7 cellular contexts compared by ENCODE assay signal in the genomic region with DNA sequence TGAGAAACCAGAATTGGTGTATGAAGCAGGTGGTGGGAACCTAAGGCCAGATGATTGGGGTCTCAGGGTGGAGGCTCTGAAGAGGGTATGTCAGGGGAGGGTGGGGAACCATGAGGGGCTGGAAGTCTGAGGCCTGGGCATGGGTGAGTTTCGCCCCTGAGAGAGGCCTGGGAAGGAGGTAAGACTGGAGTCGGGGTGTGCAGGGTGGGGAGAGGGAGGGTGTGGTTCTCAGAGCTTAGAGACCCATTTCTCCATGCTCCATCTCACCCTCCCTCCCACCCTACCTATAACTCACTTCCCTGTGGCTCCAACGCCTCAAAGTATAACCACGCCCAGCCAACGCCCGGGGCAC. TPM values are rescaled to one million over a fixed set of nuclear protein-coding genes. Genes with fewer than 3 reads are reported as not detected.
DNase-seq lines count a peak whose midpoint lies in the region; ATAC-seq and TF ChIP-seq lines count a peak whose summit lies in the region.
"Had no signal": no experiment of that assay in that cellular context is flagged by ENCODE, and none has a peak within 500 bp of the region (broad histone marks: within the 10 kb centered on the region; RNA-seq: fewer than 3 reads in every experiment).

No MANE protein-coding gene starts in this region.

- H3K36me3 Mint-ChIP-seq in WTC11, result no peaks in the 10 kb centered on the region
- H3K36me3 Mint-ChIP-seq in nephron (ENCODE audit: low read depth), result no peaks in the 10 kb centered on the region

- no peak overlapping the region; the same call in 1 of the 2 replicates for H2AFZ ChIP-seq in DND-41 (ENCODE audit: low read depth, low read length)

- peaks cover 12% of the 10 kb centered on the region for H3K4me1 Mint-ChIP-seq in WTC11
- H3K4me1 Mint-ChIP-seq in nephron, result peaks cover 5% of the 10 kb centered on the region

- H4K20me1 ChIP-seq in DND-41 (ENCODE audit: insufficient read depth, low read length), result peaks cover 13% of the 10 kb centered on the region; the same call in 1 of the 2 replicates

- no peaks in the 10 kb centered on the region for H3K9me3 Mint-ChIP-seq in WTC11
- no peaks in the 10 kb centered on the region for H3K9me3 Mint-ChIP-seq in nephron

- peaks cover 26% of the 10 kb centered on the region for H3K27me3 Mint-ChIP-seq in WTC11 (ENCODE audit: low read depth)
- H3K27me3 Mint-ChIP-seq in nephron (ENCODE audit: low read depth), result peaks cover 15% of the 10 kb centered on the region

- TF ChIP-seq CTCF in DND-41 (IDR thresholded peaks at IDR 0.05; ENCODE audit: borderline replicate concordance, extremely low read depth, low read length, poor library complexity, severe bottlenecking) (no peak), WTC11 (IDR thresholded peaks at IDR 0.05) (no peak), nephron (IDR thresholded peaks at IDR 0.05; ENCODE audit: unreplicated experiment in 3 of 3) (no peak)

- peaks cover 3% of the 10 kb centered on the region; the same call in 1 of the 2 replicates for H3K36me3 ChIP-seq in DND-41 (ENCODE audit: insufficient read depth, low read length)

- DNase-seq in DND-41 (no peak), WTC11 (ENCODE audit: low spot score) (no peak), NCI-H2107 (lab: John Stamatoyannopoulos, UW) (no peak), NCI-H1048 (lab: John Stamatoyannopoulos, UW) (no peak), NCI-H1417 (lab: John Stamatoyannopoulos, UW) (no peak)

- peaks cover 28% of the 10 kb centered on the region for H3K4me1 ChIP-seq in DND-41 (ENCODE audit: insufficient read depth, low read length)

- no peaks in the 10 kb centered on the region for H3K9me3 ChIP-seq in DND-41 (ENCODE audit: insufficient read depth, low read length, severe bottlenecking)

- ATAC-seq in DND-41 (ENCODE audit: insufficient read depth, low read depth), result no peak
- no peak for ATAC-seq in WTC11

- peaks cover 39% of the 10 kb centered on the region for H3K79me2 ChIP-seq in DND-41 (ENCODE audit: insufficient read depth, low read length)

- peak overlapping the region in 1 of 2 experiments; percentile 87; a peak in 2 of 4 replicates for H3K4me3 ChIP-seq in DND-41 (ENCODE audit: low read depth in 1 of 2, low read length in 2 of 2)

- H3K4me3 Mint-ChIP-seq in WTC11 (peak overlapping the region; percentile 79; the same call in 1 of the 2 replicates), nephron (peak overlapping the region; percentile 86 to 90 (median 90))

- no peak overlapping the region for H3K27ac Mint-ChIP-seq in WTC11
- H3K27ac Mint-ChIP-seq in nephron, result no peak overlapping the region

- CTCF ChIA-PET in WTC11 (lab: Charles Lee), result interaction anchor here (1.2 kb wide), 1 partner anchor 42 kb away, joined by 4 read pairs; no protein-coding TSS in a partner anchor

- H3K4me2 ChIP-seq in DND-41 (ENCODE audit: insufficient read depth, low read length), result peak overlapping the region; percentile 70

- no peak overlapping the region for H3K27ac ChIP-seq in DND-41 (ENCODE audit: low read length)

- no peaks in the 10 kb centered on the region for H3K27me3 ChIP-seq in DND-41 (ENCODE audit: insufficient read depth, low read length, poor library complexity)

- POLR2A ChIA-PET in WTC11 (lab: Charles Lee), result interaction anchor here (1.1 kb wide), 1 partner anchor 42 kb away, joined by 3 read pairs; no protein-coding TSS in a partner anchor

- no peak overlapping the region for H3K9ac ChIP-seq in DND-41 (ENCODE audit: low read depth, low read length)

TF ChIP-seq in WTC11, 78 proteins besides CTCF, POLR2A, EP300 and RAD21:
- TF ChIP-seq, protein P1, sequence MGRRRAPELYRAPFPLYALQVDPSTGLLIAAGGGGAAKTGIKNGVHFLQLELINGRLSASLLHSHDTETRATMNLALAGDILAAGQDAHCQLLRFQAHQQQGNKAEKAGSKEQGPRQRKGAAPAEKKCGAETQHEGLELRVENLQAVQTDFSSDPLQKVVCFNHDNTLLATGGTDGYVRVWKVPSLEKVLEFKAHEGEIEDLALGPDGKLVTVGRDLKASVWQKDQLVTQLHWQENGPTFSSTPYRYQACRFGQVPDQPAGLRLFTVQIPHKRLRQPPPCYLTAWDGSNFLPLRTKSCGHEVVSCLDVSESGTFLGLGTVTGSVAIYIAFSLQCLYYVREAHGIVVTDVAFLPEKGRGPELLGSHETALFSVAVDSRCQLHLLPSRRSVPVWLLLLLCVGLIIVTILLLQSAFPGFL (CRISPR knock-in tag; IDR thresholded peaks at IDR 0.05; ENCODE audit: borderline replicate concordance), result no peak
- TF ChIP-seq, protein P2, sequence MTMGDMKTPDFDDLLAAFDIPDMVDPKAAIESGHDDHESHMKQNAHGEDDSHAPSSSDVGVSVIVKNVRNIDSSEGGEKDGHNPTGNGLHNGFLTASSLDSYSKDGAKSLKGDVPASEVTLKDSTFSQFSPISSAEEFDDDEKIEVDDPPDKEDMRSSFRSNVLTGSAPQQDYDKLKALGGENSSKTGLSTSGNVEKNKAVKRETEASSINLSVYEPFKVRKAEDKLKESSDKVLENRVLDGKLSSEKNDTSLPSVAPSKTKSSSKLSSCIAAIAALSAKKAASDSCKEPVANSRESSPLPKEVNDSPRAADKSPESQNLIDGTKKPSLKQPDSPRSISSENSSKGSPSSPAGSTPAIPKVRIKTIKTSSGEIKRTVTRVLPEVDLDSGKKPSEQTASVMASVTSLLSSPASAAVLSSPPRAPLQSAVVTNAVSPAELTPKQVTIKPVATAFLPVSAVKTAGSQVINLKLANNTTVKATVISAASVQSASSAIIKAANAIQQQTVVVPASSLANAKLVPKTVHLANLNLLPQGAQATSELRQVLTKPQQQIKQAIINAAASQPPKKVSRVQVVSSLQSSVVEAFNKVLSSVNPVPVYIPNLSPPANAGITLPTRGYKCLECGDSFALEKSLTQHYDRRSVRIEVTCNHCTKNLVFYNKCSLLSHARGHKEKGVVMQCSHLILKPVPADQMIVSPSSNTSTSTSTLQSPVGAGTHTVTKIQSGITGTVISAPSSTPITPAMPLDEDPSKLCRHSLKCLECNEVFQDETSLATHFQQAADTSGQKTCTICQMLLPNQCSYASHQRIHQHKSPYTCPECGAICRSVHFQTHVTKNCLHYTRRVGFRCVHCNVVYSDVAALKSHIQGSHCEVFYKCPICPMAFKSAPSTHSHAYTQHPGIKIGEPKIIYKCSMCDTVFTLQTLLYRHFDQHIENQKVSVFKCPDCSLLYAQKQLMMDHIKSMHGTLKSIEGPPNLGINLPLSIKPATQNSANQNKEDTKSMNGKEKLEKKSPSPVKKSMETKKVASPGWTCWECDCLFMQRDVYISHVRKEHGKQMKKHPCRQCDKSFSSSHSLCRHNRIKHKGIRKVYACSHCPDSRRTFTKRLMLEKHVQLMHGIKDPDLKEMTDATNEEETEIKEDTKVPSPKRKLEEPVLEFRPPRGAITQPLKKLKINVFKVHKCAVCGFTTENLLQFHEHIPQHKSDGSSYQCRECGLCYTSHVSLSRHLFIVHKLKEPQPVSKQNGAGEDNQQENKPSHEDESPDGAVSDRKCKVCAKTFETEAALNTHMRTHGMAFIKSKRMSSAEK (CRISPR knock-in tag; IDR thresholded peaks at IDR 0.05; ENCODE audit: borderline replicate concordance), result no peak
- TF ChIP-seq, protein P3, sequence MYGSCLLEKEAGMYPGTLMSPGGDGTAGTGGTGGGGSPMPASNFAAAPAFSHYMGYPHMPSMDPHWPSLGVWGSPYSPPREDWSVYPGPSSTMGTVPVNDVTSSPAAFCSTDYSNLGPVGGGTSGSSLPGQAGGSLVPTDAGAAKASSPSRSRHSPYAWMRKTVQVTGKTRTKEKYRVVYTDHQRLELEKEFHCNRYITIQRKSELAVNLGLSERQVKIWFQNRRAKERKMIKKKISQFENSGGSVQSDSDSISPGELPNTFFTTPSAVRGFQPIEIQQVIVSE (CRISPR knock-in tag; IDR thresholded peaks at IDR 0.05; ENCODE audit: borderline replicate concordance), result no peak
- TF ChIP-seq KAT7 (CRISPR knock-in tag; IDR thresholded peaks at IDR 0.05; ENCODE audit: borderline replicate concordance) (no peak), RORB (CRISPR knock-in tag; IDR thresholded peaks at IDR 0.05) (no peak)
TF ChIP-seq in WTC11: peak in this region for 0.

RNA-seq across cellular contexts. Expression of a gene that starts 1.0 kb away (rescaled TPM):
- total RNA-seq in WTC11 (2021), result 13.1 to 14.2 TPM (median 14.2 TPM) in 3 replicates

RNA-seq across cellular contexts. Expression of a gene that starts 23.1 kb away (rescaled TPM):
- 14.8 to 30.0 TPM (median 27.3 TPM) in 3 replicates for total RNA-seq in WTC11 (2021)
- total RNA-seq: mononuclear cell had no signal

RNA-seq across cellular contexts. Expression of a gene that starts 29.2 kb away (rescaled TPM):
- 36.4 to 55.8 TPM (median 51.4 TPM) in 3 replicates for total RNA-seq in WTC11 (2021)

RNA-seq across cellular contexts. Expression of a gene that starts 47.2 kb away (rescaled TPM):
- 90.2 to 107 TPM (median 99.0 TPM) in 3 replicates for total RNA-seq in WTC11 (2021)

RNA-seq across cellular contexts. Expression of a gene that starts 47.7 kb away (rescaled TPM):
- total RNA-seq in WTC11 (2021), result 12.3 to 17.0 TPM (median 16.3 TPM) in 3 replicates
